In the genomic region with DNA sequence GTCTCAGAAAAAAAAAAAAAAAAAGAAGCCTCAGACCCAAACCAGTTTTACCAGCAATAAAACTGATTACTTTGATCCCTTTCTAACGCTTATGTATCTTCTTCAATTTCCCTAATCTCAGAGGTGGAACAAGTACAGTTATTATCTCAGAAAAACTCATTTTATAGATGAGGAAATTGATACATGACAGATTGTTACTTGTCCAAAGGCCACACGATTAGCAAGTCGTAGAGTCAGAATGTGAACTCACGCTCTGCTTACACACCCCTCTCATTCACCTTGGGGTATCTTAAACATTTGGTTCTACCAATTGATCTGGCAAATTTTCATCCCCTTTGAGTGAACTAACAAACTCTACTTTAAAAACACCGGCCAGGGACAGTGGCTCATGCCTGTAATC, we compare ENCODE assay signal across 1 cellular context.
TF ChIP-seq lines count a peak whose summit lies in the region.

No MANE protein-coding gene starts in this region.

TF ChIP-seq in IMR-90, 13 proteins besides CTCF, POLR2A, EP300 and RAD21 (continued from another document):
- TF ChIP-seq, protein P1, sequence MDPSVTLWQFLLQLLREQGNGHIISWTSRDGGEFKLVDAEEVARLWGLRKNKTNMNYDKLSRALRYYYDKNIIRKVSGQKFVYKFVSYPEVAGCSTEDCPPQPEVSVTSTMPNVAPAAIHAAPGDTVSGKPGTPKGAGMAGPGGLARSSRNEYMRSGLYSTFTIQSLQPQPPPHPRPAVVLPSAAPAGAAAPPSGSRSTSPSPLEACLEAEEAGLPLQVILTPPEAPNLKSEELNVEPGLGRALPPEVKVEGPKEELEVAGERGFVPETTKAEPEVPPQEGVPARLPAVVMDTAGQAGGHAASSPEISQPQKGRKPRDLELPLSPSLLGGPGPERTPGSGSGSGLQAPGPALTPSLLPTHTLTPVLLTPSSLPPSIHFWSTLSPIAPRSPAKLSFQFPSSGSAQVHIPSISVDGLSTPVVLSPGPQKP (IDR thresholded peaks at IDR 0.05; ENCODE audit: borderline replicate concordance, low read depth, low read length) = no peak
- TF ChIP-seq RCOR1 (IDR thresholded peaks at IDR 0.05; ENCODE audit: insufficient replicate concordance, low read length) (no peak), NFE2L2 (IDR thresholded peaks at IDR 0.05; ENCODE audit: low read depth, low read length) (no peak)
